ENCODE assay signal across 1 cellular context in genomic region chr1:228125185-228125584, GRCh38.
TF ChIP-seq lines count a peak whose summit lies in the region.

No MANE protein-coding gene starts in this region.

TF ChIP-seq in K562, 482 proteins besides CTCF, POLR2A, EP300 and RAD21 (continues in another document):
- TF ChIP-seq MEF2D (tag; conservative IDR thresholded peaks at IDR 0.05; ENCODE audit: low read depth) (peak; percentile 84), ZNF311 (CRISPR knock-in tag; IDR thresholded peaks at IDR 0.05) (peak; percentile 45; the same call in 1 of the 2 replicates), ARID3B (CRISPR knock-in tag; IDR thresholded peaks at IDR 0.05; ENCODE audit: borderline replicate concordance) (no peak), MBD1 (CRISPR knock-in tag; IDR thresholded peaks at IDR 0.05) (no peak), GTF2A2 (tag; IDR thresholded peaks at IDR 0.05) (peak; percentile 63; the same call in 1 of the 2 replicates), MTA1 (IDR thresholded peaks at IDR 0.05; ENCODE audit: borderline replicate concordance) (no peak), SRSF7 (optimal IDR thresholded peaks at IDR 0.05; ENCODE audit: low read depth, low read length) (no peak), IRF9 (tag; IDR thresholded peaks at IDR 0.05) (peak; percentile 76), PHTF2 (CRISPR knock-in tag; IDR thresholded peaks at IDR 0.05) (no peak), ETV1 (tag; conservative IDR thresholded peaks at IDR 0.05; ENCODE audit: low read depth) (peak; percentile 62; the same call in 1 of the 2 replicates), KLF6 (CRISPR knock-in tag; IDR thresholded peaks at IDR 0.05; ENCODE audit: borderline replicate concordance) (peak; percentile 68; the same call in 1 of the 2 replicates), KLF13 (tag; IDR thresholded peaks at IDR 0.05; ENCODE audit: borderline replicate concordance, low read depth) (no peak), ZNF239 (CRISPR knock-in tag; IDR thresholded peaks at IDR 0.05) (peak; percentile 59; the same call in 1 of the 2 replicates), HDAC3 (IDR thresholded peaks at IDR 0.05; ENCODE audit: borderline replicate concordance, partially characterized antibody) (no peak), ZNF609 (CRISPR knock-in tag; IDR thresholded peaks at IDR 0.05; ENCODE audit: borderline replicate concordance) (no peak), ZNF77 (CRISPR knock-in tag; IDR thresholded peaks at IDR 0.05) (no peak), TEAD2 (tag; IDR thresholded peaks at IDR 0.05) (0 out of 2 replicates have a peak, but pooled peaks have one; percentile 37), ZNF175 (CRISPR knock-in tag; IDR thresholded peaks at IDR 0.05; ENCODE audit: low read depth) (0 out of 2 replicates have a peak, but pooled peaks have one; percentile 53), HEY1 (CRISPR knock-in tag; IDR thresholded peaks at IDR 0.05; ENCODE audit: borderline replicate concordance) (no peak), LCOR (CRISPR knock-in tag; IDR thresholded peaks at IDR 0.05) (no peak), NR2C1 (IDR thresholded peaks at IDR 0.05) (no peak), NR2C1 (tag; IDR thresholded peaks at IDR 0.05) (0 out of 2 replicates have a peak, but pooled peaks have one; percentile 54), BCLAF1 (IDR thresholded peaks at IDR 0.05; ENCODE audit: borderline replicate concordance in 1 of 2, control insufficient read depth in 1 of 2, low read depth in 2 of 2, low read length in 1 of 2) (no peak), FOXJ2 (tag; IDR thresholded peaks at IDR 0.05) (no peak), BACH1 (tag; IDR thresholded peaks at IDR 0.05) (peak; percentile 75), ZNF766 (CRISPR knock-in tag; conservative IDR thresholded peaks at IDR 0.05) (peak; percentile 66; the same call in 1 of the 2 replicates), ZNF354B (CRISPR knock-in tag; IDR thresholded peaks at IDR 0.05) (no peak; the same call in 1 of the 2 replicates), HDAC8 (tag; IDR thresholded peaks at IDR 0.05) (peak; percentile 70; the same call in 1 of the 2 replicates), TAF9B (IDR thresholded peaks at IDR 0.05; ENCODE audit: partially characterized antibody) (no peak), SETDB1 (IDR thresholded peaks at IDR 0.05; ENCODE audit: low read length) (no peak), JUND (IDR thresholded peaks at IDR 0.05; ENCODE audit: borderline replicate concordance, low read depth, low read length) (no peak), JUND (tag; IDR thresholded peaks at IDR 0.05; ENCODE audit: borderline replicate concordance, low read depth, low read length) (0 out of 3 replicates have a peak, but pooled peaks have one; percentile 22), PTRF (tag; IDR thresholded peaks at IDR 0.05) (peak; percentile 90), MYNN (IDR thresholded peaks at IDR 0.05) (no peak), MYNN (CRISPR knock-in tag; IDR thresholded peaks at IDR 0.05) (no peak), ZNF217 (CRISPR knock-in tag; IDR thresholded peaks at IDR 0.05) (no peak), ZNF197 (CRISPR knock-in tag; IDR thresholded peaks at IDR 0.05; ENCODE audit: low read depth) (no peak), NKRF (IDR thresholded peaks at IDR 0.05; ENCODE audit: borderline replicate concordance) (no peak), ZNF79 (CRISPR knock-in tag; IDR thresholded peaks at IDR 0.05; ENCODE audit: low read depth) (0 out of 2 replicates have a peak, but pooled peaks have one; percentile 50), ZNF668 (CRISPR knock-in tag; IDR thresholded peaks at IDR 0.05) (0 out of 2 replicates have a peak, but pooled peaks have one; percentile 61), PREB (CRISPR knock-in tag; IDR thresholded peaks at IDR 0.05) (no peak), ZNF395 (CRISPR knock-in tag; IDR thresholded peaks at IDR 0.05) (peak; percentile 79; the same call in 1 of the 2 replicates), ZNF644 (tag; IDR thresholded peaks at IDR 0.05; ENCODE audit: low read depth) (peak; percentile 81; the same call in 1 of the 2 replicates), ATF1 (CRISPR knock-in tag; IDR thresholded peaks at IDR 0.05) (no peak), ATF1 (tag; IDR thresholded peaks at IDR 0.05) (no peak), THRB (CRISPR knock-in tag; conservative IDR thresholded peaks at IDR 0.05) (no peak), NR4A1 (CRISPR knock-in tag; IDR thresholded peaks at IDR 0.05) (no peak), NR4A1 (tag; IDR thresholded peaks at IDR 0.05) (peak; percentile 95)
